In the genomic region with DNA sequence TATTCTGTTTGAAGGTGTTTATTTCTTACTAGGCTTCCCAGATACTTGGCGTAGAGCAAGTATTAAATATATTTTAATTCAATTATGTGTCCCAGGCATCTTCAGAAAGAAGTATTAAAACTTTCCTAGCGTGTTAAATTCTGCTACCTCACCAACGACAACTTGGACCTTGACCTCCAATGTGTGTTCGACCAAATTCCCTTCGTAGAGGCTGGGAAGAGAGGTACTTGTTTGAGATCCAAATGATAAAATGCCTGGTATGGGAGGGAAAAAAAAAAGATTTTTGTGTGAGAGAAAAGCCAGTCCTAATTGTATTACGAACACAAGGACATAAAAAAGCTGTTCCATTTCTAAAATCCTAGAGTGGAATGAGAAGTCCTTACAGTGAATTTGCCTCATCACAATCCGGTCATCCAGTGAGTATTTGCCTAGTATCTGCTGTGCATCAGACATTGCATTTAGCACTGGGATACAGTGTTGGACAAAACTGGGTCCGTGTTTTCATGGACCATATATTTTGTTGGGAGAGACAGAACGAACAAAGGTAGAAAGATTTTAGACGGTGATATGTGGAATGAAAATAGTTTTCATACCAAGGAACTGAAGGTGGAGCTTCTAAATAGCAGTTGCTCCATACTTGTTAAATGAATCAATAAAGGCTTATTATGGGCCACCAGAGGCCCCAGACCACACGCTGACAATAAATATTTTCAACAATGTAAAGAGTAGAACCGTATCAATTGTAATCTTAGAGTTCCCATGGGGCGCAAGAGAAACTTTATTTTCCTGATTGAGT, we compare ENCODE assay signal across 22 cellular contexts.
"Had no signal": no experiment of that assay in that cellular context is flagged by ENCODE, and none has a peak within 500 bp of the region (broad histone marks: within the 10 kb centered on the region; RNA-seq: fewer than 3 reads in every experiment).

No MANE protein-coding gene starts in this region.

- H2AFZ ChIP-seq: hepatocyte had no signal

- H3K9me3 ChIP-seq: esophagus muscularis mucosa, gastroesophageal sphincter, heart left ventricle, left ventricle myocardium inferior, lower lobe of right lung had no signal

- H3K4me2 ChIP-seq: hepatocyte had no signal

- H3K4me3 ChIP-seq: coronary artery, dorsolateral prefrontal cortex, esophagus muscularis mucosa, gastroesophageal sphincter, heart left ventricle, hepatocyte, left ventricle myocardium inferior, lower lobe of right lung had no signal

- H3K4me1 ChIP-seq: foreskin keratinocyte, gastroesophageal sphincter, heart left ventricle, left ventricle myocardium inferior, lower lobe of right lung had no signal

- H3K79me2 ChIP-seq: hepatocyte had no signal

- H3K36me3 ChIP-seq: esophagus muscularis mucosa, gastroesophageal sphincter, heart left ventricle, left ventricle myocardium inferior, lower lobe of right lung had no signal

- H3K27me3 ChIP-seq: dorsolateral prefrontal cortex, esophagus muscularis mucosa, foreskin keratinocyte, heart left ventricle, hepatocyte had no signal

- ATAC-seq: foreskin keratinocyte, gastroesophageal sphincter, heart left ventricle, left colon, left lobe of liver, lower lobe of right lung had no signal

- H3K27ac ChIP-seq: coronary artery, dorsolateral prefrontal cortex, esophagus muscularis mucosa, foreskin keratinocyte, gastroesophageal sphincter, heart left ventricle, hepatocyte, left ventricle myocardium inferior, lower lobe of right lung had no signal

- DNase-seq: dermis blood vessel endothelial cell; dorsolateral prefrontal cortex; effector CD4-positive, alpha-beta T cell; effector memory CD4-positive, alpha-beta T cell; foreskin keratinocyte; heart left ventricle; hypothalamus; immature natural killer cell; islet precursor cell; kidney; kidney glomerular epithelial cell; left colon; left ventricle myocardium inferior; lower lobe of right lung; mesendoderm; midbrain; naive B cell had no signal
